In genomic region chr11:45213316-45213665, GRCh38 we compare ENCODE assay signal across 15 cellular contexts.
DNase-seq lines count a peak whose midpoint lies in the region; ATAC-seq and TF ChIP-seq lines count a peak whose summit lies in the region.
"Had no signal": no experiment of that assay in that cellular context is flagged by ENCODE, and none has a peak within 500 bp of the region (broad histone marks: within the 10 kb centered on the region; RNA-seq: fewer than 3 reads in every experiment).

No MANE protein-coding gene starts in this region.

- no peak overlapping the region for H2BK15ac ChIP-seq in neuronal stem cell (ENCODE audit: low read length)

- H3K36me3 ChIP-seq in Panc1 (ENCODE audit: control insufficient read depth, insufficient read depth, low read length) (no peaks in the 10 kb centered on the region), neuronal stem cell (replicated peaks in 1 of 2; ENCODE audit: control insufficient read depth in 2 of 2, insufficient read depth in 2 of 2, low read length in 2 of 2) (peaks cover 0 to 3% of the 10 kb centered on the region in 2 donors)

- H3K9me3 ChIP-seq in Panc1 (ENCODE audit: control insufficient read depth, insufficient read depth, low read depth, low read length) (no peaks in the 10 kb centered on the region), neuronal stem cell (replicated peaks in 1 of 2; ENCODE audit: control insufficient read depth in 2 of 2, insufficient read depth in 1 of 2, low read depth in 1 of 2, low read length in 2 of 2) (no peaks in the 10 kb centered on the region)
- H3K9me3 ChIP-seq: BLaER1 treated with 17β-estradiol and CSF1 and Interleukin-3, amounts not matched to agents 10 nM and 100 nM had no signal

- TF ChIP-seq CTCF in Panc1 (IDR thresholded peaks at IDR 0.05) (peak; percentile 19), coronary artery (IDR thresholded peaks at IDR 0.05) (no peak), foreskin fibroblast (IDR thresholded peaks at IDR 0.05; ENCODE audit: low read depth, low read length) (no peak)

- H3K79me1 ChIP-seq in neuronal stem cell (ENCODE audit: low read depth, low read length) = no peaks in the 10 kb centered on the region

- H3K4me3 ChIP-seq in Panc1 (ENCODE audit: low read depth in 2 of 2, low read length in 2 of 2) (no peak overlapping the region), neuronal stem cell (ENCODE audit: low read length in 2 of 2) (no peak overlapping the region), coronary artery (no peak overlapping the region), foreskin fibroblast (ENCODE audit: low read depth in 1 of 2, low read length in 2 of 2) (no peak overlapping the region)
- H3K4me3 ChIP-seq: BLaER1 treated with 17β-estradiol and CSF1 and Interleukin-3, amounts not matched to agents 10 nM and 100 nM had no signal

- POLR2A ChIA-PET in Panc1 (lab: Charles Lee) = no interaction called here

- H3K27ac ChIP-seq in Panc1 (ENCODE audit: low read length) = no peak overlapping the region
- H3K27ac ChIP-seq in neuronal stem cell (replicated peaks; ENCODE audit: low read length) = no peak overlapping the region
- H3K27ac ChIP-seq in coronary artery = no peak overlapping the region
- H3K27ac ChIP-seq: BLaER1 treated with 17β-estradiol and CSF1 and Interleukin-3, amounts not matched to agents 10 nM and 100 nM had no signal

- DNase-seq in activated effector memory CD4-positive, alpha-beta T cell treated with anti-CD3 and anti-CD28 coated beads, Interleukin-2, amount 50 U/mL, for 16 hours = peak; percentile 50
- no peak for DNase-seq in activated effector memory CD4-positive, alpha-beta T cell treated with Interleukin-2 at 50 U/mL for 16 hours
- DNase-seq in Panc1 (ENCODE audit: low read depth, low spot score) = no peak
- DNase-seq in neuronal stem cell (ENCODE audit: low spot score) = no peak
- no peak for DNase-seq in coronary artery (ENCODE audit: low spot score)
- no peak for DNase-seq in foreskin fibroblast
- no peak for DNase-seq in NCI-H345 (lab: John Stamatoyannopoulos, UW)
- DNase-seq: AML-193; Calu3; CD4-positive, alpha-beta T cell; DMS 273 treated with DMSO at 0.1 percent for 48 hours; DMS79; EL had no signal

- no peak overlapping the region for H2BK5ac ChIP-seq in neuronal stem cell (ENCODE audit: low read length)

- no peak overlapping the region for H4K91ac ChIP-seq in neuronal stem cell (ENCODE audit: low read depth, low read length, poor library complexity)

- H3K4me2 ChIP-seq in neuronal stem cell (ENCODE audit: insufficient read depth, low read length, poor library complexity, severe bottlenecking) = no peak overlapping the region

- no peaks in the 10 kb centered on the region for H3K4me1 ChIP-seq in Panc1 (ENCODE audit: control insufficient read depth, insufficient read depth, low read length)
- H3K4me1 ChIP-seq in neuronal stem cell (ENCODE audit: control insufficient read depth in 2 of 2, insufficient read depth in 1 of 2, low read depth in 1 of 2, low read length in 2 of 2) = peaks cover 14 to 15% of the 10 kb centered on the region in 2 donors

- ATAC-seq in Panc1 = no peak
- no peak for ATAC-seq in GM18511 (IDR thresholded peaks at IDR 0.05; ENCODE audit: unreplicated experiment)

- no peak overlapping the region for H2BK12ac ChIP-seq in neuronal stem cell (ENCODE audit: low read length)

- CTCF ChIA-PET in Panc1 (lab: Charles Lee) = no interaction called here

- no peak overlapping the region for H2AFZ ChIP-seq in neuronal stem cell (ENCODE audit: low read length)

- peak overlapping the region; percentile 52 for H4K8ac ChIP-seq in neuronal stem cell (ENCODE audit: low read depth, low read length)

- WGBS in neuronal stem cell (ENCODE audit: extremely low coverage in 2 of 2, insufficient read length in 2 of 2, insufficient replicate concordance in 1 of 2), 2 donors = no CpG with 5 or more reads among the region's 12 CpGs

- H3K18ac ChIP-seq in neuronal stem cell (ENCODE audit: low read length) = peak overlapping the region; percentile 2

- H2BK120ac ChIP-seq in neuronal stem cell (ENCODE audit: low read depth, low read length) = no peak overlapping the region

- H3K27me3 ChIP-seq in Panc1 (ENCODE audit: control insufficient read depth, insufficient read depth, low read length) = no peaks in the 10 kb centered on the region
- H3K27me3 ChIP-seq in neuronal stem cell (ENCODE audit: control insufficient read depth in 3 of 3, insufficient read depth in 3 of 3, low read depth in 1 of 3, low read length in 3 of 3) = no peaks in the 10 kb centered on the region

- intact Hi-C loops in Panc1 (cut with micrococcal nuclease; ENCODE audit: unreplicated experiment) = no loop called here

- BruUV-seq in Panc1 (replicated peaks; lab: Mats Ljungman, UMichigan) = no TSS peak

- H2AK5ac ChIP-seq in neuronal stem cell (ENCODE audit: low read depth, low read length) = no peak overlapping the region

- in situ Hi-C loops in Panc1 (cut with HindIII; ENCODE audit: low pct_unique_long_range_greater_than_20kb, low sequenced_read_pairs) = no loop called here

- no peak overlapping the region for H3K9ac ChIP-seq in neuronal stem cell (ENCODE audit: low read depth, low read length, poor library complexity)
- H3K9ac ChIP-seq: BLaER1 treated with 17β-estradiol and CSF1 and Interleukin-3, amounts not matched to agents 10 nM and 100 nM had no signal

- peak overlapping the region; percentile 16 for H3K23ac ChIP-seq in neuronal stem cell (ENCODE audit: low read depth, low read length, poor library complexity)

- H3K4ac ChIP-seq in neuronal stem cell (ENCODE audit: low read length) = no peak overlapping the region

- no peak overlapping the region for H3K14ac ChIP-seq in neuronal stem cell (ENCODE audit: low read length)
